8 cellular contexts compared by ENCODE assay signal in the genomic region with DNA sequence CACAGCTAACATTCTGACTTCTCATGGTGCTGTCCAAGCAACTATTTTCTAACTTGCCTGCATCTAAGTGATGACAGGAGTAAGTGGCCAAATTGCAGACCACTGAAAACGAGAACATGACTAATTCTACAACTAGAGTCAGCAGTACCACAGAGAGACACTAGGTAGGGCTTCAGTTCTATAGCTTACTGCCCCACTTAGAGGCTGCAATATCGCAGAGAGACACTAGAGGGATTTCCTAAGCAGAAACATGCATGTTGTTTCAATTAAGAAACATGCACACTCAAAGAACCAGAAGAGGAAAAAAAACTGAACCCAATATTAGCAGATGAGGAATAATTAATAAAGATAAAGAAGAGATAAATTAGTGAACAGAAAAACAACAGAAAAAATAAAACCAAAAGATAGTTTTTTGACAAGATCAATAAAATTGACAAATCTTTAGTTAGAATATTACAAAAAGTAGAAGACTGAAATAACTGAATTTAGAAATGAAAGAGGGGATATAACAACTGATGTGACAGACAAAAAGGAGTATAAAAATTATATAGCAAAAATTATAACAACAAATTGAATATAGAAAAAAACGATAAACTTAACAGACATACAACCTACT.
A peak's percentile ranks its signal among the peaks of the same experiment; 100 is the strongest.
DNase-seq lines count a peak whose midpoint lies in the region; ATAC-seq and TF ChIP-seq lines count a peak whose summit lies in the region.

No MANE protein-coding gene starts in this region.

- no peak overlapping the region for H3K9ac ChIP-seq in neural cell (ENCODE audit: low read length)

- DNase-seq in Ammon's horn (ENCODE audit: low spot score) (peak; percentile 51), T-helper 9 cell (peak; percentile 4), fibroblast of gingiva (ENCODE audit: low read depth) (peak; percentile 67), SHP77 treated with DMSO at 0.1 percent for 48 hours (lab: John Stamatoyannopoulos, UW) (no peak), GF-D8 (lab: John Stamatoyannopoulos, UW) (no peak)

- H3K4me3 ChIP-seq in neural cell (ENCODE audit: low read length), result no peak overlapping the region

- TF ChIP-seq RAD21 in neural cell (conservative IDR thresholded peaks at IDR 0.05), result peak; percentile 77

- H3K9me3 ChIP-seq in neural cell (ENCODE audit: low read length), result no peaks in the 10 kb centered on the region

- H3F3A ChIP-seq in neural cell (ENCODE audit: insufficient read depth, low read length, poor library complexity, severe bottlenecking), result no peaks in the 10 kb centered on the region

- TF ChIP-seq CTCF in neural cell (IDR thresholded peaks at IDR 0.05; ENCODE audit: poor library complexity, severe bottlenecking), result peak; percentile 82

- H3K27me3 ChIP-seq in neural cell (ENCODE audit: insufficient read depth, low read depth, low read length), result no peaks in the 10 kb centered on the region

- TF ChIP-seq EP300 in neural cell (conservative IDR thresholded peaks at IDR 0.05; ENCODE audit: poor library complexity, severe bottlenecking), result no peak

- ATAC-seq in GM19043 (IDR thresholded peaks at IDR 0.05; ENCODE audit: low read depth, unreplicated experiment) (peak; percentile 100), HG03139 (IDR thresholded peaks at IDR 0.05; ENCODE audit: unreplicated experiment) (peak; percentile 100)

- H4K20me1 ChIP-seq in neural cell (ENCODE audit: insufficient read depth), result no peaks in the 10 kb centered on the region

- no peak overlapping the region for H3K4me2 ChIP-seq in neural cell (ENCODE audit: low read length)

- no peaks in the 10 kb centered on the region for H3K36me3 ChIP-seq in neural cell (ENCODE audit: insufficient read depth, low read length)

- H2AFZ ChIP-seq in neural cell (ENCODE audit: low read depth, low read length), result no peak overlapping the region

- H3K79me2 ChIP-seq in neural cell (replicated peaks; ENCODE audit: insufficient read depth, low read length), result no peaks in the 10 kb centered on the region

- H3K9me2 ChIP-seq in neural cell (ENCODE audit: insufficient read depth, low read length), result no peaks in the 10 kb centered on the region

- no peak overlapping the region for H3K27ac ChIP-seq in neural cell (ENCODE audit: low read length)

TF ChIP-seq in neural cell, 6 proteins besides CTCF, POLR2A, EP300 and RAD21:
- TF ChIP-seq TAF1 (IDR thresholded peaks at IDR 0.05; ENCODE audit: low read depth) (no peak), SMC3 (conservative IDR thresholded peaks at IDR 0.05; ENCODE audit: poor library complexity) (peak; percentile 81)

Comparison
In these comparisons a context has a peak if more than half of its experiments do, and no peak if none do; other contexts are left out.
1. DNase-seq: peak in Ammon's horn (single experiment), T-helper 9 cell (single experiment) and fibroblast of gingiva (single experiment); none in SHP77 treated with DMSO at 0.1 percent for 48 hours (single experiment) and GF-D8 (single experiment).